In genomic region chr18:70329076-70329475, GRCh38 we compare ENCODE assay signal across 30 cellular contexts. TPM values are rescaled to one million over a fixed set of nuclear protein-coding genes. Genes with fewer than 3 reads are reported as not detected.
A peak's percentile ranks its signal among the peaks of the same experiment; 100 is the strongest.
DNase-seq lines count a peak whose midpoint lies in the region; ATAC-seq and TF ChIP-seq lines count a peak whose summit lies in the region.
"Had no signal": no experiment of that assay in that cellular context is flagged by ENCODE, and none has a peak within 500 bp of the region (broad histone marks: within the 10 kb centered on the region; RNA-seq: fewer than 3 reads in every experiment).

No MANE protein-coding gene starts in this region.

- H3K27me3 Mint-ChIP-seq in GM23338 (ENCODE audit: insufficient read depth, low read depth, poor library complexity) = no peaks in the 10 kb centered on the region
- H3K27me3 Mint-ChIP-seq: activated naive CD8-positive, alpha-beta T cell treated with anti-CD3 and anti-CD28 coated beads for 36 hours; CD4-positive, CD25-positive, alpha-beta regulatory T cell; progenitor cell of endocrine pancreas had no signal

- H3K79me2 ChIP-seq in MM.1S (ENCODE audit: low read length) (no peaks in the 10 kb centered on the region), GM23338 (replicated peaks; ENCODE audit: insufficient read depth) (peaks cover 17% of the 10 kb centered on the region)

- H4K91ac ChIP-seq in mesenchymal stem cell (ENCODE audit: low read length) = no peak overlapping the region
- no peak overlapping the region for H4K91ac ChIP-seq in neuronal stem cell (ENCODE audit: low read depth, low read length, poor library complexity)

- ATAC-seq in gastroesophageal sphincter (no peak), GM23338 (no peak)
- ATAC-seq: GM12878; heart right ventricle; sciatic nerve; stimulated activated effector memory CD8-positive, alpha-beta T cell treated with anti-CD3 and anti-CD28 coated beads, Interleukin-12 subunit alpha, Interleukin-12 subunit beta, amount 100 ng/mL, for 72 hours had no signal

- H3K9me3 ChIP-seq in BLaER1 treated with 17β-estradiol and CSF1 and Interleukin-3, amounts not matched to agents 10 nM and 100 nM (replicated peaks in 1 of 11) = peaks cover 21 to 43% (median 34%) of the 10 kb centered on the region in 11 experiments
- no peaks in the 10 kb centered on the region for H3K9me3 ChIP-seq in MM.1S (replicated peaks; ENCODE audit: insufficient read depth, low read length)
- H3K9me3 ChIP-seq in mesenchymal stem cell (ENCODE audit: control insufficient read depth, low read length) = no peaks in the 10 kb centered on the region
- H3K9me3 ChIP-seq in neuronal stem cell (replicated peaks in 1 of 2; ENCODE audit: control insufficient read depth in 2 of 2, insufficient read depth in 1 of 2, low read depth in 1 of 2, low read length in 2 of 2) = peaks cover 2 to 10% of the 10 kb centered on the region in 2 donors
- peaks cover 0 to under 1% (median 0%) of the 10 kb centered on the region in 3 donors for H3K9me3 ChIP-seq in gastroesophageal sphincter
- H3K9me3 ChIP-seq: upper lobe of left lung had no signal

- WGBS in mesenchymal stem cell = 14% methylated on average over 1 of the region's 2 CpGs
- WGBS in neuronal stem cell (ENCODE audit: extremely low coverage in 2 of 2, insufficient read length in 2 of 2, insufficient replicate concordance in 1 of 2), 2 donors = no CpG with 5 or more reads among the region's 2 CpGs
- 36 to 77% methylated on average over 2 of the region's 2 CpGs for WGBS in gastroesophageal sphincter (ENCODE audit: low coverage in 1 of 2), 2 donors

- TF ChIP-seq EP300 in gastroesophageal sphincter (IDR thresholded peaks at IDR 0.05) = no peak

- no peak for TF ChIP-seq POLR2A in gastroesophageal sphincter (IDR thresholded peaks at IDR 0.05)

- no peaks in the 10 kb centered on the region for H3F3A ChIP-seq in MM.1S (ENCODE audit: insufficient read depth, low read length)
- H3F3A ChIP-seq in GM23338 (replicated peaks; ENCODE audit: low read depth) = no peaks in the 10 kb centered on the region

- peaks cover 18% of the 10 kb centered on the region for H3K4me1 Mint-ChIP-seq in GM23338
- H3K4me1 Mint-ChIP-seq: CD4-positive, CD25-positive, alpha-beta regulatory T cell; memory B cell; stimulated activated effector memory CD8-positive, alpha-beta T cell treated with anti-CD3 and anti-CD28 coated beads, Interleukin-12 subunit alpha, Interleukin-12 subunit beta, amount 100 ng/mL, for 72 hours had no signal

- H2BK12ac ChIP-seq in mesenchymal stem cell (ENCODE audit: low read length in 2 of 2) (no peak overlapping the region), neuronal stem cell (ENCODE audit: low read length) (no peak overlapping the region)

- peak overlapping the region; percentile 38 to 73 (median 56); a peak in 21 of 22 replicates for H3K4me2 ChIP-seq in BLaER1 treated with 17β-estradiol and CSF1 and Interleukin-3, amounts not matched to agents 10 nM and 100 nM
- H3K4me2 ChIP-seq in MM.1S (ENCODE audit: low read depth, low read length) = no peak overlapping the region
- no peak overlapping the region for H3K4me2 ChIP-seq in mesenchymal stem cell (ENCODE audit: low read length, poor library complexity, severe bottlenecking)
- H3K4me2 ChIP-seq in neuronal stem cell (ENCODE audit: insufficient read depth, low read length, poor library complexity, severe bottlenecking) = no peak overlapping the region
- H3K4me2 ChIP-seq in GM23338 = no peak overlapping the region

- H3K4me3 Mint-ChIP-seq in GM23338 = no peak overlapping the region
- H3K4me3 Mint-ChIP-seq: activated naive CD8-positive, alpha-beta T cell treated with anti-CD3 and anti-CD28 coated beads for 36 hours; CD4-positive, CD25-positive, alpha-beta regulatory T cell; memory B cell; stimulated activated effector memory CD8-positive, alpha-beta T cell treated with anti-CD3 and anti-CD28 coated beads, Interleukin-12 subunit alpha, Interleukin-12 subunit beta, amount 100 ng/mL, for 72 hours had no signal

- TF ChIP-seq CTCF in MM.1S (IDR thresholded peaks at IDR 0.05; ENCODE audit: low read length) = no peak
- TF ChIP-seq CTCF in gastroesophageal sphincter (IDR thresholded peaks at IDR 0.05) = no peak
- TF ChIP-seq CTCF in GM23338 (conservative IDR thresholded peaks at IDR 0.05; ENCODE audit: low read depth in 2 of 2) = no peak

- H3K79me1 ChIP-seq in mesenchymal stem cell (replicated peaks; ENCODE audit: low read length, poor library complexity, severe bottlenecking) = peaks cover 23% of the 10 kb centered on the region
- no peaks in the 10 kb centered on the region for H3K79me1 ChIP-seq in neuronal stem cell (ENCODE audit: low read depth, low read length)

- no peak overlapping the region for H3K18ac ChIP-seq in mesenchymal stem cell (ENCODE audit: low read depth in 1 of 2, low read length in 2 of 2)
- H3K18ac ChIP-seq in neuronal stem cell (ENCODE audit: low read length) = no peak overlapping the region

- H3K4me3 ChIP-seq in BLaER1 treated with 17β-estradiol and CSF1 and Interleukin-3, amounts not matched to agents 10 nM and 100 nM = no peak overlapping the region; a peak in 1 of 20 replicates
- no peak overlapping the region for H3K4me3 ChIP-seq in MM.1S (ENCODE audit: low read length)
- no peak overlapping the region for H3K4me3 ChIP-seq in mesenchymal stem cell (ENCODE audit: insufficient read depth in 1 of 2, low read depth in 1 of 2, low read length in 2 of 2)
- no peak overlapping the region for H3K4me3 ChIP-seq in neuronal stem cell (ENCODE audit: low read length in 2 of 2)
- no peak overlapping the region for H3K4me3 ChIP-seq in gastroesophageal sphincter
- H3K4me3 ChIP-seq in GM23338 = no peak overlapping the region
- H3K4me3 ChIP-seq: GM12878, heart right ventricle, SK-N-MC, upper lobe of left lung had no signal

- H2BK15ac ChIP-seq in mesenchymal stem cell (ENCODE audit: low read depth, poor library complexity, severe bottlenecking) (no peak overlapping the region), neuronal stem cell (ENCODE audit: low read length) (no peak overlapping the region)

- no peak overlapping the region for H2AFZ ChIP-seq in MM.1S (ENCODE audit: low read length)
- H2AFZ ChIP-seq in mesenchymal stem cell (ENCODE audit: low read depth, low read length) = no peak overlapping the region
- H2AFZ ChIP-seq in neuronal stem cell (ENCODE audit: low read length) = no peak overlapping the region
- H2AFZ ChIP-seq in GM23338 = no peak overlapping the region

- H3K9me3 Mint-ChIP-seq in GM23338 = peaks cover 7% of the 10 kb centered on the region; the same call in 1 of the 3 replicates
- H3K9me3 Mint-ChIP-seq: activated naive CD8-positive, alpha-beta T cell treated with anti-CD3 and anti-CD28 coated beads for 36 hours; stimulated activated effector memory CD8-positive, alpha-beta T cell treated with anti-CD3 and anti-CD28 coated beads, Interleukin-12 subunit alpha, Interleukin-12 subunit beta, amount 100 ng/mL, for 72 hours had no signal

- no peaks in the 10 kb centered on the region for H3K27me3 ChIP-seq in BLaER1 treated with 17β-estradiol and CSF1 and Interleukin-3, amounts not matched to agents 10 nM and 100 nM
- no peaks in the 10 kb centered on the region for H3K27me3 ChIP-seq in MM.1S (replicated peaks; ENCODE audit: insufficient read depth, low read length)
- H3K27me3 ChIP-seq in mesenchymal stem cell (ENCODE audit: control insufficient read depth in 1 of 2, insufficient read depth in 1 of 2, low read length in 2 of 2) = no peaks in the 10 kb centered on the region
- H3K27me3 ChIP-seq in neuronal stem cell (ENCODE audit: control insufficient read depth in 3 of 3, insufficient read depth in 3 of 3, low read depth in 1 of 3, low read length in 3 of 3) = no peaks in the 10 kb centered on the region
- no peaks in the 10 kb centered on the region for H3K27me3 ChIP-seq in gastroesophageal sphincter
- no peaks in the 10 kb centered on the region for H3K27me3 ChIP-seq in GM23338 (ENCODE audit: insufficient read depth)
- H3K27me3 ChIP-seq: heart right ventricle, upper lobe of left lung had no signal

- peak overlapping the region in 9 of 11 experiments; percentile 4 to 57 (median 26); a peak in 10 of 22 replicates for H3K27ac ChIP-seq in BLaER1 treated with 17β-estradiol and CSF1 and Interleukin-3, amounts not matched to agents 10 nM and 100 nM
- H3K27ac ChIP-seq in MM.1S (ENCODE audit: low read length) (no peak overlapping the region), mesenchymal stem cell (ENCODE audit: low read length, poor library complexity, severe bottlenecking) (no peak overlapping the region), neuronal stem cell (replicated peaks; ENCODE audit: low read length) (no peak overlapping the region), gastroesophageal sphincter (no peak overlapping the region), GM23338 (ENCODE audit: low read depth) (no peak overlapping the region)
- H3K27ac ChIP-seq: RWPE1, SK-N-MC, upper lobe of left lung had no signal

- no peak overlapping the region for H4K8ac ChIP-seq in mesenchymal stem cell (ENCODE audit: low read length)
- no peak overlapping the region for H4K8ac ChIP-seq in neuronal stem cell (ENCODE audit: low read depth, low read length)

- peak; percentile 10 for DNase-seq in MM.1S
- peak; percentile 12 to 64 for DNase-seq in dermis microvascular lymphatic vessel endothelial cell (ENCODE audit: low read depth in 2 of 2)
- no peak for DNase-seq in mesenchymal stem cell
- DNase-seq in neuronal stem cell (ENCODE audit: low spot score) = no peak
- no peak for DNase-seq in EL
- no peak for DNase-seq in GM23338 (ENCODE audit: low spot score)
- DNase-seq: activated CD4-positive, alpha-beta T cell treated with anti-CD3 and anti-CD28 coated beads for 4 hours; activated effector memory CD4-positive, alpha-beta T cell treated with anti-CD3 and anti-CD28 coated beads, Interleukin-2, amount 50 U/mL, for 16 hours; activated naive CD8-positive, alpha-beta T cell treated with anti-CD3 and anti-CD28 coated beads for 36 hours; activated T-cell treated with anti-CD3 and anti-CD28 coated beads, Interleukin-2, amount 50 U/mL, for 1 hour; CD4-positive, CD25-positive, alpha-beta regulatory T cell; central memory CD4-positive, alpha-beta T cell; foreskin fibroblast; heart right ventricle; NCI-H1417; NCI-H2081; NCI-H446; NCI-H774; stimulated activated CD4-positive, alpha-beta T cell treated with anti-CD3 and anti-CD28 coated beads, Interleukin-4, amount 100 ng/mL, for 24 hours; T-helper 2 cell; upper lobe of left lung had no signal

- peaks cover 0 to 54% (median 17%) of the 10 kb centered on the region in 11 experiments; a peak in 11 of 22 replicates for H4K20me1 ChIP-seq in BLaER1 treated with 17β-estradiol and CSF1 and Interleukin-3, amounts not matched to agents 10 nM and 100 nM
- H4K20me1 ChIP-seq in MM.1S (ENCODE audit: insufficient read depth, low read length) = no peaks in the 10 kb centered on the region
- H4K20me1 ChIP-seq in GM23338 (replicated peaks; ENCODE audit: insufficient read depth) = no peaks in the 10 kb centered on the region

- H3K23ac ChIP-seq in mesenchymal stem cell (ENCODE audit: low read length in 2 of 2) = no peak overlapping the region
- no peak overlapping the region for H3K23ac ChIP-seq in neuronal stem cell (ENCODE audit: low read depth, low read length, poor library complexity)

- H3K27ac Mint-ChIP-seq in GM23338 = no peak overlapping the region
- H3K27ac Mint-ChIP-seq: activated naive CD8-positive, alpha-beta T cell treated with anti-CD3 and anti-CD28 coated beads for 36 hours; CD4-positive, CD25-positive, alpha-beta regulatory T cell; memory B cell; progenitor cell of endocrine pancreas; stimulated activated effector memory CD8-positive, alpha-beta T cell treated with anti-CD3 and anti-CD28 coated beads, Interleukin-12 subunit alpha, Interleukin-12 subunit beta, amount 100 ng/mL, for 72 hours had no signal

- H3K14ac ChIP-seq in mesenchymal stem cell (ENCODE audit: low read length in 2 of 2) (no peak overlapping the region), neuronal stem cell (ENCODE audit: low read length) (no peak overlapping the region)

- H3K9ac ChIP-seq in BLaER1 treated with 17β-estradiol and CSF1 and Interleukin-3, amounts not matched to agents 10 nM and 100 nM = no peak overlapping the region
- no peak overlapping the region for H3K9ac ChIP-seq in MM.1S (ENCODE audit: low read length)
- H3K9ac ChIP-seq in mesenchymal stem cell (ENCODE audit: low read length) = peak overlapping the region; percentile 3
- H3K9ac ChIP-seq in neuronal stem cell (ENCODE audit: low read depth, low read length, poor library complexity) = no peak overlapping the region

- H2BK5ac ChIP-seq in mesenchymal stem cell (ENCODE audit: low read depth, low read length, poor library complexity, severe bottlenecking) (no peak overlapping the region), neuronal stem cell (ENCODE audit: low read length) (no peak overlapping the region)

- H3K36me3 Mint-ChIP-seq in GM23338 (ENCODE audit: low read depth) = peaks cover 25% of the 10 kb centered on the region; the same call in 2 of the 3 replicates
- H3K36me3 Mint-ChIP-seq: CD4-positive, CD25-positive, alpha-beta regulatory T cell; memory B cell; stimulated activated effector memory CD8-positive, alpha-beta T cell treated with anti-CD3 and anti-CD28 coated beads, Interleukin-12 subunit alpha, Interleukin-12 subunit beta, amount 100 ng/mL, for 72 hours had no signal

- H2BK120ac ChIP-seq in mesenchymal stem cell (ENCODE audit: low read depth, low read length) = no peak overlapping the region
- H2BK120ac ChIP-seq in neuronal stem cell (ENCODE audit: low read depth, low read length) = no peak overlapping the region

- H2AK5ac ChIP-seq in mesenchymal stem cell (ENCODE audit: low read length, severe bottlenecking) (no peak overlapping the region), neuronal stem cell (ENCODE audit: low read depth, low read length) (no peak overlapping the region)

- no peaks in the 10 kb centered on the region for H3K9me2 ChIP-seq in MM.1S (replicated peaks; ENCODE audit: insufficient read depth, low read length)
- no peaks in the 10 kb centered on the region for H3K9me2 ChIP-seq in GM23338 (ENCODE audit: insufficient read depth)

- H3K36me3 ChIP-seq in BLaER1 treated with 17β-estradiol and CSF1 and Interleukin-3, amounts not matched to agents 10 nM and 100 nM = peaks cover 37 to 76% (median 49%) of the 10 kb centered on the region in 11 experiments
- H3K36me3 ChIP-seq in MM.1S (replicated peaks; ENCODE audit: insufficient read depth, low read length) (no peaks in the 10 kb centered on the region), mesenchymal stem cell (ENCODE audit: control insufficient read depth in 1 of 2, insufficient read depth in 2 of 2, low read depth in 1 of 2, low read length in 2 of 2) (peaks cover 14 to 60% of the 10 kb centered on the region in 2 experiments), neuronal stem cell (replicated peaks in 1 of 2; ENCODE audit: control insufficient read depth in 2 of 2, insufficient read depth in 2 of 2, low read length in 2 of 2) (peaks cover 13 to 32% of the 10 kb centered on the region in 2 donors), gastroesophageal sphincter (peaks cover 0 to 20% of the 10 kb centered on the region in 2 donors), GM23338 (ENCODE audit: insufficient read depth) (no peaks in the 10 kb centered on the region; the same call in 1 of the 2 replicates)

- peaks cover 5 to 22% (median 15%) of the 10 kb centered on the region in 10 experiments; a peak in 19 of 20 replicates for H3K4me1 ChIP-seq in BLaER1 treated with 17β-estradiol and CSF1 and Interleukin-3, amounts not matched to agents 10 nM and 100 nM
- H3K4me1 ChIP-seq in MM.1S (ENCODE audit: low read length) (peaks cover 4% of the 10 kb centered on the region; the same call in 1 of the 2 replicates), mesenchymal stem cell (ENCODE audit: control insufficient read depth, insufficient read depth, low read depth, low read length) (no peaks in the 10 kb centered on the region), neuronal stem cell (ENCODE audit: control insufficient read depth in 2 of 2, insufficient read depth in 1 of 2, low read depth in 1 of 2, low read length in 2 of 2) (no peaks in the 10 kb centered on the region), gastroesophageal sphincter (peaks cover 0 to 9% (median 0%) of the 10 kb centered on the region in 3 donors), GM23338 (ENCODE audit: insufficient read depth) (peaks cover 17% of the 10 kb centered on the region; the same call in 1 of the 2 replicates)

- no peak overlapping the region for H3K4ac ChIP-seq in mesenchymal stem cell (ENCODE audit: low read depth in 1 of 2, low read length in 2 of 2)
- H3K4ac ChIP-seq in neuronal stem cell (ENCODE audit: low read length) = no peak overlapping the region

RNA-seq across cellular contexts. Expression of gene SOCS6, which starts 40.2 kb away (rescaled TPM):
- total RNA-seq in dermis microvascular lymphatic vessel endothelial cell = 18.0 and 28.7 TPM in 2 replicates
- 14.7 TPM for polyA plus RNA-seq in mesenchymal stem cell (2013, experiment 1 of 2)
- polyA plus RNA-seq in mesenchymal stem cell (2013, experiment 2 of 2) = 13.9 TPM
- 15.3 TPM for polyA plus RNA-seq in neuronal stem cell (2013, experiment 1 of 2)
- 15.5 TPM for polyA plus RNA-seq in neuronal stem cell (2013, experiment 2 of 2)
- total RNA-seq in gastroesophageal sphincter = 10 to 100 TPM; 21.5 to 25.3 (median 23.6) TPM
- 12.4 and 13.3 TPM in 2 replicates for total RNA-seq in GM23338 (2014; rRNA removed; shearing (Covaris generic))
- polyA plus RNA-seq in GM23338 (2016; fragmentation: Nextera tagmentation; extraction: Ambion mirVana) = 4.4 and 4.6 TPM in 2 replicates

Comparison
In these comparisons a context has a peak if more than half of its experiments do, and no peak if none do; other contexts are left out.
1. H3K27ac ChIP-seq: peak in BLaER1 treated with 17β-estradiol and CSF1 and Interleukin-3, amounts not matched to agents 10 nM and 100 nM (9 of 11); none in MM.1S (single experiment), mesenchymal stem cell (single experiment), neuronal stem cell (single experiment), gastroesophageal sphincter (0 of 4) and GM23338 (single experiment).
2. H3K4me2 ChIP-seq: peak in BLaER1 treated with 17β-estradiol and CSF1 and Interleukin-3, amounts not matched to agents 10 nM and 100 nM (11 of 11); none in MM.1S (single experiment), mesenchymal stem cell (single experiment), neuronal stem cell (single experiment) and GM23338 (single experiment).
3. DNase-seq: peak in MM.1S (single experiment) and dermis microvascular lymphatic vessel endothelial cell (2 of 2); none in mesenchymal stem cell (single experiment), neuronal stem cell (single experiment), EL (single experiment) and GM23338 (single experiment).